In genomic region chr1:235027076-235027861, GRCh38 we compare ENCODE assay signal across 1 cellular context.
TF ChIP-seq lines count a peak whose summit lies in the region.

No MANE protein-coding gene starts in this region.

TF ChIP-seq in HepG2, 621 proteins besides CTCF, POLR2A, EP300 and RAD21 (continued from another document):
- peak; percentile 76; the same call in 1 of the 2 replicates for TF ChIP-seq ZNF776 (CRISPR knock-in tag; IDR thresholded peaks at IDR 0.05)
